25 cellular contexts compared by ENCODE assay signal in the genomic region with DNA sequence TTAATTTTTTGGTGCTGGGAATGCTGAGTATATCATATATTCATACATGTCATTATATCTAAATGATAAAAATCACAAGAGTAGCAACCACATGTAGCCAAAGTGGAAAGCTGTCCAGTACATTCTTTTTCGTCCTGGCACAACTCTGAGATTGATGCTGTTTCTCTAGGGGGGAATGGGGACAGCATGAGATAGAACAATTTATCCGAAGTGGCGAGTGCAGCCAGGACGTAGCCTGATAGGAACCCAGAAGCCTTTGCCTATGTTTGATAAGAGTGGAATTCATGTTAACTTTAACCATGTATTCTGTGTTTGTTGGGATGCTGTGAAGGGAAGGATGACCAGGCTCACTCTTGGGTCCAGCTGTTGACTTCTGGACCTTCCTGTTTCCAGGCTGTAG. TPM values are rescaled to one million over a fixed set of nuclear protein-coding genes. Genes with fewer than 3 reads are reported as not detected.
"Had no signal": no experiment of that assay in that cellular context is flagged by ENCODE, and none has a peak within 500 bp of the region (broad histone marks: within the 10 kb centered on the region; RNA-seq: fewer than 3 reads in every experiment).

No MANE protein-coding gene starts in this region.

- FAIRE-seq: frontal cortex had no signal

- H3K4me3 ChIP-seq: ascending aorta, breast epithelium, cardiac muscle cell, coronary artery, dorsolateral prefrontal cortex had no signal

- H3K27ac ChIP-seq: ascending aorta, breast epithelium, cardiac muscle cell, coronary artery, dorsolateral prefrontal cortex had no signal

- H3K9me3 ChIP-seq: ascending aorta, breast epithelium had no signal

- H3K36me3 ChIP-seq: ascending aorta, breast epithelium, cardiac muscle cell had no signal

- ATAC-seq: activated naive CD4-positive, alpha-beta T cell treated with anti-CD3 and anti-CD28 coated beads, Interleukin-2, amount 50 U/mL, for 72 hours; activated T-cell treated with anti-CD3 and anti-CD28 coated beads, Interleukin-2, amount 50 U/mL, for 72 hours; esophagus mucosa; T-helper 17 cell had no signal

- DNase-seq: activated CD4-positive, alpha-beta memory T cell treated with anti-CD3 and anti-CD28 coated beads, Interleukin-2, amount 10 ng/mL, durations not matched to agents 7 days and 5 days; activated CD4-positive, alpha-beta T cell treated with anti-CD3 and anti-CD28 coated beads for 1 hour; activated CD4-positive, alpha-beta T cell treated with anti-CD3 and anti-CD28 coated beads for 4 hours; activated CD4-positive, alpha-beta T cell treated with anti-CD3 and anti-CD28 coated beads, Interleukin-2, amount 10 ng/mL, durations not matched to agents 7 days and 5 days; activated CD4-positive, alpha-beta T cell treated with anti-CD3 and anti-CD28 coated beads, Interleukin-2, amount 50 U/mL, for 4 hours; activated CD8-positive, alpha-beta memory T cell treated with anti-CD3 and anti-CD28 coated beads, Interleukin-2, amount 50 U/mL, for 48 hours; activated gamma-delta T cell; activated naive CD4-positive, alpha-beta T cell; activated naive CD4-positive, alpha-beta T cell treated with anti-CD3 and anti-CD28 coated beads, Interleukin-2, amount 10 ng/mL, durations not matched to agents 7 days and 5 days; activated naive CD8-positive, alpha-beta T cell treated with anti-CD3 and anti-CD28 coated beads, Interleukin-2, amount 10 ng/mL, durations not matched to agents 7 days and 5 days; activated T-cell treated with anti-CD3 and anti-CD28 coated beads for 4 hours; activated T-cell treated with anti-CD3 and anti-CD28 coated beads, Interleukin-2, amount 50 U/mL, for 24 hours; activated T-cell treated with anti-CD3 and anti-CD28 coated beads, Interleukin-2, amount 50 U/mL, for 72 hours; dorsolateral prefrontal cortex; effector memory CD4-positive, alpha-beta T cell; foreskin fibroblast; T-helper 1 cell; T-helper 17 cell had no signal

- H3K27me3 ChIP-seq: ascending aorta, breast epithelium, cardiac muscle cell, dorsolateral prefrontal cortex had no signal

RNA-seq across cellular contexts. Expression of gene PTPRG, which starts 20.9 kb away (rescaled TPM):
- total RNA-seq: activated CD4-positive, alpha-beta T cell treated with anti-CD3 and anti-CD28 coated beads, Interleukin-2, amount 10 ng/mL, durations not matched to agents 7 days and 5 days; activated naive CD8-positive, alpha-beta T cell treated with anti-CD3 and anti-CD28 coated beads, Interleukin-2, amount 10 ng/mL, durations not matched to agents 7 days and 5 days had no signal
